Comparison of ENCODE assay signal across 9 cellular contexts in the genomic region with DNA sequence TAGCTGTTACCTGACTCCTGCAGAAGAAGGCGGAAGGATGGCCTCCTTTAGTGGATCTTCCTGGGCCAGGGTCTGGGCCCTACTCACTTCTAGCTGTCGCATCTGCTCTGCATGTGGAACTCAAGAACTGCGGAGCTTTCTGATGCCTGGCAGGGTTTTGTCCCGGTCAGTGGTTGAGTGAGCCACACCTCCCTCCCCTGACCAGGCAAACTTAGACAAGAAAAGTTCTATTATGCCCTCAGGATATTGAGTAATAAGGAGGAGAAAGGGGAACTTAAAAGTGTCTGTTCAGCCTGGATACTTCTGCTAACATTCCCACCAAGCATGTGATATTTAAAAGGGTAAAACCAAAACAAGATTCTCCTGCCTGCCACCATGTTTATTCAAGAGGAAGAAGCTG. TPM values are rescaled to one million over a fixed set of nuclear protein-coding genes. Genes with fewer than 3 reads are reported as not detected.
DNase-seq lines count a peak whose midpoint lies in the region; ATAC-seq and TF ChIP-seq lines count a peak whose summit lies in the region.
"Had no signal": no experiment of that assay in that cellular context is flagged by ENCODE, and none has a peak within 500 bp of the region (broad histone marks: within the 10 kb centered on the region; RNA-seq: fewer than 3 reads in every experiment).

A gene with protein sequence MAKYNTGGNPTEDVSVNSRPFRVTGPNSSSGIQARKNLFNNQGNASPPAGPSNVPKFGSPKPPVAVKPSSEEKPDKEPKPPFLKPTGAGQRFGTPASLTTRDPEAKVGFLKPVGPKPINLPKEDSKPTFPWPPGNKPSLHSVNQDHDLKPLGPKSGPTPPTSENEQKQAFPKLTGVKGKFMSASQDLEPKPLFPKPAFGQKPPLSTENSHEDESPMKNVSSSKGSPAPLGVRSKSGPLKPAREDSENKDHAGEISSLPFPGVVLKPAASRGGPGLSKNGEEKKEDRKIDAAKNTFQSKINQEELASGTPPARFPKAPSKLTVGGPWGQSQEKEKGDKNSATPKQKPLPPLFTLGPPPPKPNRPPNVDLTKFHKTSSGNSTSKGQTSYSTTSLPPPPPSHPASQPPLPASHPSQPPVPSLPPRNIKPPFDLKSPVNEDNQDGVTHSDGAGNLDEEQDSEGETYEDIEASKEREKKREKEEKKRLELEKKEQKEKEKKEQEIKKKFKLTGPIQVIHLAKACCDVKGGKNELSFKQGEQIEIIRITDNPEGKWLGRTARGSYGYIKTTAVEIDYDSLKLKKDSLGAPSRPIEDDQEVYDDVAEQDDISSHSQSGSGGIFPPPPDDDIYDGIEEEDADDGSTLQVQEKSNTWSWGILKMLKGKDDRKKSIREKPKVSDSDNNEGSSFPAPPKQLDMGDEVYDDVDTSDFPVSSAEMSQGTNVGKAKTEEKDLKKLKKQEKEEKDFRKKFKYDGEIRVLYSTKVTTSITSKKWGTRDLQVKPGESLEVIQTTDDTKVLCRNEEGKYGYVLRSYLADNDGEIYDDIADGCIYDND (minus strand): TSS at position 131 of the 400 bp plus-strand sequence. CDS start 16,603 bp downstream, outside the sequence.

- H3K27ac ChIP-seq in HL-60 (replicated peaks): peak within 1 kb of the TSS; percentile 71
- peak within 1 kb of the TSS; percentile 22 to 51 for H3K27ac ChIP-seq in right atrium auricular region
- peak within 1 kb of the TSS; percentile 24 for H3K27ac ChIP-seq in stomach smooth muscle (ENCODE audit: low read length)

- peak; percentile 87 to 91 for DNase-seq in HL-60 (ENCODE audit: low read depth in 1 of 2, low spot score in 1 of 2)
- no peak for DNase-seq in activated CD4-positive, alpha-beta memory T cell treated with anti-CD3 and anti-CD28 coated beads for 36 hours
- peak; percentile 68 for DNase-seq in right atrium auricular region (ENCODE audit: low spot score)
- DNase-seq in Caco-2: no peak
- DNase-seq: NCI-H526 had no signal

- H3K27me3 Mint-ChIP-seq in activated CD4-positive, alpha-beta memory T cell treated with anti-CD3 and anti-CD28 coated beads for 36 hours: no peaks in the 10 kb centered on the region
- H3K27me3 Mint-ChIP-seq in Caco-2 (ENCODE audit: insufficient read depth, unreplicated experiment): no peaks in the 10 kb centered on the region

- peak within 1 kb of the TSS; percentile 28 for H3K4me3 ChIP-seq in HL-60 (replicated peaks; ENCODE audit: insufficient read depth, low read length)
- H3K4me3 ChIP-seq in right atrium auricular region: peak within 1 kb of the TSS in 1 of 2 donors; percentile 4
- peak within 1 kb of the TSS in 1 of 2 donors; percentile 54 for H3K4me3 ChIP-seq in stomach smooth muscle (ENCODE audit: low read length in 2 of 2)
- H3K4me3 ChIP-seq in Caco-2 (ENCODE audit: low read depth, low read length): no peak within 1 kb of the TSS

- POLR2A ChIA-PET in activated CD4-positive, alpha-beta memory T cell treated with anti-CD3 and anti-CD28 coated beads for 36 hours (lab: Charles Lee): interaction anchor here (1.3 kb wide), 1 partner anchor 12 kb away, joined by 4 read pairs; no protein-coding TSS in a partner anchor
- POLR2A ChIA-PET in Caco-2 (lab: Charles Lee): no interaction called here

- H3K36me3 ChIP-seq in right atrium auricular region (no peaks in the 10 kb centered on the region), stomach smooth muscle (ENCODE audit: control insufficient read depth in 2 of 2, insufficient read depth in 2 of 2, low read length in 2 of 2) (no peaks in the 10 kb centered on the region), Caco-2 (ENCODE audit: control insufficient read depth, insufficient read depth, low read length) (no peaks in the 10 kb centered on the region)

- H3K4me3 Mint-ChIP-seq in activated CD4-positive, alpha-beta memory T cell treated with anti-CD3 and anti-CD28 coated beads for 36 hours: no peak within 1 kb of the TSS
- no peak within 1 kb of the TSS for H3K4me3 Mint-ChIP-seq in Caco-2 (ENCODE audit: unreplicated experiment)

- intact Hi-C loops in activated CD4-positive, alpha-beta memory T cell treated with anti-CD3 and anti-CD28 coated beads for 36 hours (cut with micrococcal nuclease): loop anchor here (2.0 kb wide), 1 partner anchor 327 kb away; no protein-coding TSS in a partner anchor
- intact Hi-C loops in Caco-2 (cut with micrococcal nuclease; ENCODE audit: unreplicated experiment): no loop called here

- H3K4me1 Mint-ChIP-seq in activated CD4-positive, alpha-beta memory T cell treated with anti-CD3 and anti-CD28 coated beads for 36 hours (ENCODE audit: low read depth): peaks cover 56% of the 10 kb centered on the region
- H3K4me1 Mint-ChIP-seq in Caco-2 (ENCODE audit: low read depth, unreplicated experiment): peaks cover 13% of the 10 kb centered on the region

- H3K4me1 ChIP-seq in right atrium auricular region (peaks cover 0 to 12% of the 10 kb centered on the region in 2 donors), stomach smooth muscle (ENCODE audit: control insufficient read depth, insufficient read depth, low read length) (peaks cover 8% of the 10 kb centered on the region), Caco-2 (peaks cover 31% of the 10 kb centered on the region)

- no peak for TF ChIP-seq CTCF in HL-60 (IDR thresholded peaks at IDR 0.05; ENCODE audit: insufficient read depth, low read length)
- no peak for TF ChIP-seq CTCF in right atrium auricular region (IDR thresholded peaks at IDR 0.05)
- TF ChIP-seq CTCF in Caco-2 (IDR thresholded peaks at IDR 0.05; ENCODE audit: insufficient read depth in 1 of 2, low read depth in 1 of 2, low read length in 1 of 2, severe bottlenecking in 1 of 2, unreplicated experiment in 1 of 2): no peak

- H3K27ac Mint-ChIP-seq in activated CD4-positive, alpha-beta memory T cell treated with anti-CD3 and anti-CD28 coated beads for 36 hours: no peak within 1 kb of the TSS
- no peak within 1 kb of the TSS for H3K27ac Mint-ChIP-seq in Caco-2 (ENCODE audit: unreplicated experiment)

- no peaks in the 10 kb centered on the region for H3K9me3 ChIP-seq in right atrium auricular region
- H3K9me3 ChIP-seq in stomach smooth muscle (ENCODE audit: control insufficient read depth in 2 of 2, low read length in 2 of 2): no peaks in the 10 kb centered on the region
- H3K9me3 ChIP-seq in Caco-2: no peaks in the 10 kb centered on the region

- CTCF ChIA-PET in activated CD4-positive, alpha-beta memory T cell treated with anti-CD3 and anti-CD28 coated beads for 36 hours (lab: Charles Lee): interaction anchor here (1.2 to 6.9 kb wide), 6 partner anchors 11 to 328 kb away, joined by 3 to 195 read pairs (median 52); no protein-coding TSS in a partner anchor
- CTCF ChIA-PET in Caco-2 (lab: Charles Lee): interaction anchor here (0.8 to 1.3 kb wide), 2 partner anchors 21 to 53 kb away, joined by 3 read pairs; no protein-coding TSS in a partner anchor

- ATAC-seq in HG03457 (IDR thresholded peaks at IDR 0.05; ENCODE audit: unreplicated experiment) (no peak), HG03342 (IDR thresholded peaks at IDR 0.05; ENCODE audit: unreplicated experiment) (no peak)

- H3K27me3 ChIP-seq in HL-60 (ENCODE audit: insufficient read depth, poor library complexity, severe bottlenecking) (no peaks in the 10 kb centered on the region), right atrium auricular region (no peaks in the 10 kb centered on the region), stomach smooth muscle (ENCODE audit: control insufficient read depth in 1 of 2, insufficient read depth in 2 of 2, low read length in 2 of 2) (no peaks in the 10 kb centered on the region), Caco-2 (replicated peaks; ENCODE audit: control insufficient read depth, insufficient read depth, low read length) (no peaks in the 10 kb centered on the region)

- peak within 1 kb of the TSS in 1 of 2 donors; percentile 21 for H3K9ac ChIP-seq in stomach smooth muscle (ENCODE audit: low read length in 2 of 2)

- BruUV-seq in Caco-2 (replicated peaks; lab: Mats Ljungman, UMichigan): no TSS peak

- no peaks in the 10 kb centered on the region for H3K9me3 Mint-ChIP-seq in activated CD4-positive, alpha-beta memory T cell treated with anti-CD3 and anti-CD28 coated beads for 36 hours
- peaks cover 9% of the 10 kb centered on the region for H3K9me3 Mint-ChIP-seq in Caco-2 (ENCODE audit: unreplicated experiment)

- H3K36me3 Mint-ChIP-seq in activated CD4-positive, alpha-beta memory T cell treated with anti-CD3 and anti-CD28 coated beads for 36 hours: no peaks in the 10 kb centered on the region
- H3K36me3 Mint-ChIP-seq in Caco-2 (ENCODE audit: insufficient read depth, unreplicated experiment): no peaks in the 10 kb centered on the region

RNA-seq across cellular contexts. Expression of the gene that starts here (rescaled TPM):
- 100 to 1,000 TPM; 105 to 106 TPM for total RNA-seq in activated CD4-positive, alpha-beta memory T cell treated with anti-CD3 and anti-CD28 coated beads for 36 hours
- total RNA-seq in right atrium auricular region: 1 to 10 TPM; 1.8 to 8.4 TPM
- total RNA-seq in Caco-2 (2022): 0.60 and 1.3 TPM in 2 replicates
- total RNA-seq: osteocyte had no signal

Comparison
In these comparisons a context has a peak if more than half of its experiments do, and no peak if none do; other contexts are left out.
1. RNA of the gene that starts here (total RNA-seq): 105 to 106 TPM in activated CD4-positive, alpha-beta memory T cell treated with anti-CD3 and anti-CD28 coated beads for 36 hours; 1.8 to 8.4 TPM in right atrium auricular region and 0.60 to 1.3 TPM in Caco-2; every median in the first group is over 10 times any median in the second.
2. DNase-seq: peak in HL-60 (2 of 2) and right atrium auricular region (single experiment); none in activated CD4-positive, alpha-beta memory T cell treated with anti-CD3 and anti-CD28 coated beads for 36 hours (single experiment) and Caco-2 (0 of 2).
3. Peak in every context shown above with its lines, with median percentiles within 50 percentile points of each other: H3K27ac ChIP-seq.